In the genomic region with DNA sequence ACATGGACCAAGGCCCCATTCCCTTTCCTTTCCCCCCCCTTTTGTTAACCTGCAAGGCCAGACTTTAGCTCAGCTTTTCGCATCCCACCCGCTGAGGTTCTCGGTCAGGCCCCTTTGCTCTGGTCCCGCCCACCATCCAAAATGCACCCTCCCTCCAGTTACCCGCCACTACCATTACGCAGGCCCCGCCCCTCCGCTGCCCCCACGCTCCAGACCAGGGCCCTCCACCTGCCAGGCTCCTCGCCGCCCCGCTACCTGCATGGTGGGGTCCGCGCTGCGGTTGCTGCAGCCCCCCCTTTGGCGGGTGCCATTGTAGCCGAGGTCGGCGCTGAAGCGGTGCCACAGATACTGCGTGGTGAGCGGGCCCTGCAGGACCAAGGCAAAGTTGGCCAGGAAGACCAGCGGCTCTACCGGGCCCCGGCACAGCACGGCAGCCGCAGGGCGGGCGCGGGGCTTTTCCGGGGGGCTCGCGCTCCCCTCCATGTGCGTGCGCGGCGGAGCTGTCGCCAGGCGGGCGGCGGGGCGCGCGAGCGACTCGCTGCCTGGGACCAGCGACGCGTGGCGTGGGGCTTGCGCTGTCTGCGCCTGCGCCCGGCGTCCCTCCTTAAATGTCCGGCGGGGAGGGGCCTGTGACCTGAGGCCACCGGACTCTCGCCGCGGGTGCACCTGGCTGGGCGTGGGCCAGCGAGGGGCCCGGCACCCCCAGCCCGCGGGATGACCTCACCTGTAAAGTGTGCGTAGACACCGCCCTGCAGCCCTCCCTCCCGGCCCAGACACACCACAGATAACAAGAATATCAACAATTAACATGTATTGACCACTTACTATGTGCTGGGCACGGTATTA, we compare ENCODE assay signal across 7 cellular contexts. TPM values are rescaled to one million over a fixed set of nuclear protein-coding genes. Genes with fewer than 3 reads are reported as not detected.
DNase-seq lines count a peak whose midpoint lies in the region; ATAC-seq and TF ChIP-seq lines count a peak whose summit lies in the region.

Gene SLC46A1, minus strand, starts transcription at position 581 of the 846 bp plus-strand sequence. Its CDS starts 98 bp downstream, at position 483.

- no peak for DNase-seq in NT2/D1 (ENCODE audit: low read depth, low spot score)
- DNase-seq in activated naive CD4-positive, alpha-beta T cell treated with anti-CD3 and anti-CD28 coated beads, Interleukin-2, amount 50 U/mL, for 16 hours, result peak; percentile 69
- DNase-seq in Right ventricle myocardium superior, result peak; percentile 79
- peak; percentile 40 to 73 (median 62) for DNase-seq in ovary

- H3K4me3 ChIP-seq in NT2/D1 (ENCODE audit: insufficient read length, low read depth) (peak within 1 kb of the TSS; percentile 62), ovary (peak within 1 kb of the TSS; percentile 88), urinary bladder (ENCODE audit: low read depth, low read length) (peak within 1 kb of the TSS; percentile 79)

- no peak for TF ChIP-seq EP300 in ovary (IDR thresholded peaks at IDR 0.05)

- peaks cover 44% of the 10 kb centered on the region for H3K27me3 ChIP-seq in NT2/D1 (ENCODE audit: insufficient read depth, insufficient read length)
- no peaks in the 10 kb centered on the region for H3K27me3 ChIP-seq in ovary

- peak within 1 kb of the TSS in 1 of 2 donors; percentile 9 for H3K27ac ChIP-seq in ovary
- no peak within 1 kb of the TSS for H3K27ac ChIP-seq in urinary bladder (ENCODE audit: low read depth)

- no peak for TF ChIP-seq POLR2A in ovary (IDR thresholded peaks at IDR 0.05)

- H3K4me1 ChIP-seq in NT2/D1 (ENCODE audit: insufficient read depth, insufficient read length), result peaks cover 11% of the 10 kb centered on the region
- peaks cover 7% of the 10 kb centered on the region for H3K4me1 ChIP-seq in ovary (ENCODE audit: insufficient read depth)
- no peaks in the 10 kb centered on the region for H3K4me1 ChIP-seq in urinary bladder (ENCODE audit: insufficient read depth)

- H3K9ac ChIP-seq in NT2/D1 (ENCODE audit: insufficient read length, low read depth), result peak within 1 kb of the TSS; percentile 74

- no peak for TF ChIP-seq CTCF in ovary (IDR thresholded peaks at IDR 0.05)

- ATAC-seq in GM18511 (IDR thresholded peaks at IDR 0.05; ENCODE audit: unreplicated experiment) (peak; percentile 89), HG03196 (IDR thresholded peaks at IDR 0.05; ENCODE audit: unreplicated experiment) (peak; percentile 46), Right ventricle myocardium superior (ENCODE audit: poor library complexity) (peak; percentile 90)

- H3K9me3 ChIP-seq in NT2/D1 (ENCODE audit: insufficient read depth, low read length) (no peaks in the 10 kb centered on the region), ovary (no peaks in the 10 kb centered on the region)

- 0 to 1% (median 1%) methylated on average over 46 to 70 of the region's 70 CpGs for WGBS in ovary, 3 donors
- 1% methylated on average over 70 of the region's 70 CpGs for WGBS in urinary bladder

- intact Hi-C loops in Right ventricle myocardium superior (cut with DNase I) (no loop called here), ovary (cut with DNase I) (no loop called here)

- H3K36me3 ChIP-seq in NT2/D1 (ENCODE audit: insufficient read depth, insufficient read length, low read length), result peaks cover 11% of the 10 kb centered on the region
- H3K36me3 ChIP-seq in ovary, result no peaks in the 10 kb centered on the region
- no peaks in the 10 kb centered on the region for H3K36me3 ChIP-seq in urinary bladder (ENCODE audit: insufficient read depth)

RNA-seq across cellular contexts. Expression of gene SLC46A1, which starts in this region (rescaled TPM):
- total RNA-seq in Right ventricle myocardium superior (6.3 TPM), ovary (10 to 100 TPM in 5 of 7 donors, 1 to 10 TPM in 2; 5.0 to 13.6 (median 12.2) TPM), urinary bladder (11.2 TPM)
- polyA plus RNA-seq in ovary (10 to 100 TPM in 1 of 2 donors, 1 to 10 TPM in 1; 4.0 to 32.2 TPM), urinary bladder (7.4 TPM)
